8 cellular contexts compared by ENCODE assay signal in genomic region chr3:150227839-150228238, GRCh38.
DNase-seq lines count a peak whose midpoint lies in the region; ATAC-seq and TF ChIP-seq lines count a peak whose summit lies in the region.

No MANE protein-coding gene starts in this region.

- ATAC-seq in natural killer cell treated with Interleukin-12 subunit alpha and Interleukin-12 subunit beta and Interleukin-15 and Interleukin-18, amount 100 ng/mL, for 72 hours = peak; percentile 31 to 57
- ATAC-seq in HG02642 (IDR thresholded peaks at IDR 0.05; ENCODE audit: poor library complexity, unreplicated experiment) = no peak
- no peak for ATAC-seq in GM18873 (IDR thresholded peaks at IDR 0.05; ENCODE audit: low FRiP score, unreplicated experiment)

- H3K4me1 Mint-ChIP-seq in natural killer cell treated with Interleukin-12 subunit alpha and Interleukin-12 subunit beta and Interleukin-15 and Interleukin-18, amount 100 ng/mL, for 72 hours (ENCODE audit: low read depth in 2 of 2) = no peaks in the 10 kb centered on the region

- H3K36me3 Mint-ChIP-seq in natural killer cell treated with Interleukin-12 subunit alpha and Interleukin-12 subunit beta and Interleukin-15 and Interleukin-18, amount 100 ng/mL, for 72 hours = no peaks in the 10 kb centered on the region

- no peak overlapping the region for H3K4me2 ChIP-seq in SU-DHL-6 (ENCODE audit: low read depth, low read length, poor library complexity, severe bottlenecking)

- H3F3A ChIP-seq in SU-DHL-6 (ENCODE audit: insufficient read depth) = no peaks in the 10 kb centered on the region

- no peak overlapping the region for H3K27ac ChIP-seq in SU-DHL-6 (ENCODE audit: low read depth, low read length)

- DNase-seq in activated T-cell treated with anti-CD3 and anti-CD28 coated beads, Interleukin-2, amount 50 U/mL, for 48 hours = peak; percentile 59 to 67
- DNase-seq in activated T-cell treated with anti-CD3 and anti-CD28 coated beads for 4 hours (no peak), LNCaP clone FGC (ENCODE audit: low read depth) (no peak), erythroblast (lab: John Stamatoyannopoulos, UW) (peak; percentile 65 to 78)
- DNase-seq in natural killer cell treated with Interleukin-12 subunit alpha and Interleukin-12 subunit beta and Interleukin-15 and Interleukin-18, amount 100 ng/mL, for 72 hours (ENCODE audit: low spot score) = no peak

- H3K27me3 ChIP-seq in SU-DHL-6 (ENCODE audit: low read length) = no peaks in the 10 kb centered on the region

- no peaks in the 10 kb centered on the region for H3K79me2 ChIP-seq in SU-DHL-6 (ENCODE audit: insufficient read depth, low read length)

- TF ChIP-seq CTCF in LNCaP clone FGC (IDR thresholded peaks at IDR 0.05; ENCODE audit: control insufficient read depth, extremely low read depth, insufficient read depth) (peak; percentile 65), SU-DHL-6 (IDR thresholded peaks at IDR 0.05; ENCODE audit: insufficient read depth, low read length, poor library complexity, severe bottlenecking) (peak; percentile 79)

- H3K36me3 ChIP-seq in SU-DHL-6 (ENCODE audit: low read length) = no peaks in the 10 kb centered on the region

- no peak overlapping the region for H2AFZ ChIP-seq in SU-DHL-6 (ENCODE audit: low read depth, low read length, severe bottlenecking)

- H4K20me1 ChIP-seq in SU-DHL-6 (ENCODE audit: low read depth, low read length) = no peaks in the 10 kb centered on the region

- no peak overlapping the region for H3K9ac ChIP-seq in SU-DHL-6 (ENCODE audit: low read length)

- H3K9me3 Mint-ChIP-seq in natural killer cell treated with Interleukin-12 subunit alpha and Interleukin-12 subunit beta and Interleukin-15 and Interleukin-18, amount 100 ng/mL, for 72 hours = no peaks in the 10 kb centered on the region

- no peaks in the 10 kb centered on the region for H3K9me3 ChIP-seq in SU-DHL-6 (ENCODE audit: insufficient read depth, low read length)

- H3K4me3 ChIP-seq in LNCaP clone FGC (ENCODE audit: low read depth, low read length) (no peak overlapping the region), SU-DHL-6 (ENCODE audit: insufficient read depth, low read length, poor library complexity, severe bottlenecking) (no peak overlapping the region)

- H3K9me2 ChIP-seq in SU-DHL-6 (replicated peaks; ENCODE audit: insufficient read depth, low read length) = no peaks in the 10 kb centered on the region

- no peak overlapping the region for H3K4me3 Mint-ChIP-seq in natural killer cell treated with Interleukin-12 subunit alpha and Interleukin-12 subunit beta and Interleukin-15 and Interleukin-18, amount 100 ng/mL, for 72 hours

- no peak overlapping the region for H3K27ac Mint-ChIP-seq in natural killer cell treated with Interleukin-12 subunit alpha and Interleukin-12 subunit beta and Interleukin-15 and Interleukin-18, amount 100 ng/mL, for 72 hours

- peaks cover 19 to 33% of the 10 kb centered on the region in 2 donors for H3K27me3 Mint-ChIP-seq in natural killer cell treated with Interleukin-12 subunit alpha and Interleukin-12 subunit beta and Interleukin-15 and Interleukin-18, amount 100 ng/mL, for 72 hours

- TF ChIP-seq POLR2A in erythroblast (IDR thresholded peaks at IDR 0.05; ENCODE audit: low read length) = no peak

Comparison
In these comparisons a context has a peak if more than half of its experiments do, and no peak if none do; other contexts are left out.
1. DNase-seq: peak in activated T-cell treated with anti-CD3 and anti-CD28 coated beads, Interleukin-2, amount 50 U/mL, for 48 hours (2 of 2) and erythroblast (2 of 2); none in activated T-cell treated with anti-CD3 and anti-CD28 coated beads for 4 hours (single experiment), LNCaP clone FGC (single experiment) and natural killer cell treated with Interleukin-12 subunit alpha and Interleukin-12 subunit beta and Interleukin-15 and Interleukin-18, amount 100 ng/mL, for 72 hours (single experiment).
2. ATAC-seq: peak in natural killer cell treated with Interleukin-12 subunit alpha and Interleukin-12 subunit beta and Interleukin-15 and Interleukin-18, amount 100 ng/mL, for 72 hours (2 of 2); none in HG02642 (single experiment) and GM18873 (single experiment).